In the genomic region with DNA sequence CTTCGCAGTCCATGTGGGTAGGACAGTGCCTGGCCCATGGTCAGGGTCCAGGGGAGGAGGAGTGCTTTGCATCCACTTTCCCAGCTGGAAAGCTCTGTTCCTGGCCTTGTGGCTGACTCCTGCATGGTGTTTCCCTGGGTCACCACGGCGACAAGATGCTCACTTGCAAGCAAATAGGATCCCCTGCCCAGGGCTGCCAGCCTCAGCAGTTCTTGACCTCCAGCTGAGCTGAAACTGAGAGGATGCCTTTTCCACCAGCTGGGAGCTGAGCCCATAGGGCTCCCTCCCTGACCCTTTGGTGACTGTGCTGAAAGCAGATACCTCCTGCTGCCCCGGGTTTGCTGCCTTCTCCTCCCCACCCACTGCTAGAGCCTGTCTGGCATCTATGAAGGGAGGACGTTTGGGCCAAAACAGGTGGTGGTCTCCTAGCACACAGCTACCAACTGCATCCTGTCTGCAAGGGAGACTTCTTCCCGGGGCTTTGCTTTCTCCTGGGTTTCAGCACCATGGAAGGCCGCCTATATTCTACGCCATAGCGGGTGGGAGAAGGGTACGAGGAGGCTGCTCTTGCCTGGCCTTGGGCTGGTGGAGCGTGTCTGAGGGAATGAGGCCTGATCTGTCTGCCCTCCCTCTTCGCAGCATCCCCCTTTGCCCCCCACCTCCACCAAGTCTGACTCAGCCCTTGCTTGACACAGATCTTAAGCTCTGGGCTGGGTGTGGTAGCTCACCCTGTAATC, we compare ENCODE assay signal across 1 cellular context.
TF ChIP-seq lines count a peak whose summit lies in the region.

No MANE protein-coding gene starts in this region.

TF ChIP-seq in HEK293, 187 proteins besides CTCF, POLR2A, EP300 and RAD21 (continued from another document):
- peak; percentile 98 for TF ChIP-seq ZIC2 (tag by site-specific recombination; IDR thresholded peaks at IDR 0.05)
- TF ChIP-seq, protein P1, sequence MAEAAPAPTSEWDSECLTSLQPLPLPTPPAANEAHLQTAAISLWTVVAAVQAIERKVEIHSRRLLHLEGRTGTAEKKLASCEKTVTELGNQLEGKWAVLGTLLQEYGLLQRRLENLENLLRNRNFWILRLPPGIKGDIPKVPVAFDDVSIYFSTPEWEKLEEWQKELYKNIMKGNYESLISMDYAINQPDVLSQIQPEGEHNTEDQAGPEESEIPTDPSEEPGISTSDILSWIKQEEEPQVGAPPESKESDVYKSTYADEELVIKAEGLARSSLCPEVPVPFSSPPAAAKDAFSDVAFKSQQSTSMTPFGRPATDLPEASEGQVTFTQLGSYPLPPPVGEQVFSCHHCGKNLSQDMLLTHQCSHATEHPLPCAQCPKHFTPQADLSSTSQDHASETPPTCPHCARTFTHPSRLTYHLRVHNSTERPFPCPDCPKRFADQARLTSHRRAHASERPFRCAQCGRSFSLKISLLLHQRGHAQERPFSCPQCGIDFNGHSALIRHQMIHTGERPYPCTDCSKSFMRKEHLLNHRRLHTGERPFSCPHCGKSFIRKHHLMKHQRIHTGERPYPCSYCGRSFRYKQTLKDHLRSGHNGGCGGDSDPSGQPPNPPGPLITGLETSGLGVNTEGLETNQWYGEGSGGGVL (tag by site-specific recombination; IDR thresholded peaks at IDR 0.05) = 0 out of 2 replicates have a peak, but pooled peaks have one; percentile 12
- TF ChIP-seq, protein P2, sequence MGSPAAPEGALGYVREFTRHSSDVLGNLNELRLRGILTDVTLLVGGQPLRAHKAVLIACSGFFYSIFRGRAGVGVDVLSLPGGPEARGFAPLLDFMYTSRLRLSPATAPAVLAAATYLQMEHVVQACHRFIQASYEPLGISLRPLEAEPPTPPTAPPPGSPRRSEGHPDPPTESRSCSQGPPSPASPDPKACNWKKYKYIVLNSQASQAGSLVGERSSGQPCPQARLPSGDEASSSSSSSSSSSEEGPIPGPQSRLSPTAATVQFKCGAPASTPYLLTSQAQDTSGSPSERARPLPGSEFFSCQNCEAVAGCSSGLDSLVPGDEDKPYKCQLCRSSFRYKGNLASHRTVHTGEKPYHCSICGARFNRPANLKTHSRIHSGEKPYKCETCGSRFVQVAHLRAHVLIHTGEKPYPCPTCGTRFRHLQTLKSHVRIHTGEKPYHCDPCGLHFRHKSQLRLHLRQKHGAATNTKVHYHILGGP (tag by site-specific recombination; IDR thresholded peaks at IDR 0.05) = no peak
